In the genomic region with DNA sequence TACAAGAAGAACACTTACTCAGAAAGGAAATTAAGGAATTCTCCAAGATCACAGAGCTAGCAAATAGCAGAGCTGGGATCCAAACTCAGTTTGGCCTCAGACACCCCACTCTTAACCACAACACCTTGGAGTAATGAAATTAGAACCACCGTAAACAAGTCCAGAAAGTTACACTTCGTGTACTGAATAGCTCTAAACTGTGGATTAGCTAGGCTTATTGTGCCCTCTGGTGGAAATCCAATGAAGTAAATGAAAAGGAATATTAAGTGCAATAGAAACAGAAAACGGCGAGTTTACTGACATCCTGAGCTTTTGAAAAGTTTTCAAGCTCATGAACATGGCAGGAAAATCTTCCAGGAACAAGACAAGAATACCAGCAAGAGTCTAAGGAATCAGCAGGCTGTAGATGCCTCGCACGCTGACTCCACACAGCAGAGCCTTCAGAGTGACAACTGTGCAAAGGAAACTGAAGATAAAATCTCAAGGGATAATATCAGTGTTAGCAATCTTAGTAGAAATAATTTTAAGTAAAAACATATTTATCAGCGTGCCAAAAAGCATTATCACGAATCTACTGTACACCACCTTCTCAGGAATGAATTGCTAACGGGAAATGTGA, we compare ENCODE assay signal across 1 cellular context.
TF ChIP-seq lines count a peak whose summit lies in the region.

No MANE protein-coding gene starts in this region.

TF ChIP-seq in GM23338, 12 proteins besides CTCF, POLR2A, EP300 and RAD21:
- TF ChIP-seq, protein P1, sequence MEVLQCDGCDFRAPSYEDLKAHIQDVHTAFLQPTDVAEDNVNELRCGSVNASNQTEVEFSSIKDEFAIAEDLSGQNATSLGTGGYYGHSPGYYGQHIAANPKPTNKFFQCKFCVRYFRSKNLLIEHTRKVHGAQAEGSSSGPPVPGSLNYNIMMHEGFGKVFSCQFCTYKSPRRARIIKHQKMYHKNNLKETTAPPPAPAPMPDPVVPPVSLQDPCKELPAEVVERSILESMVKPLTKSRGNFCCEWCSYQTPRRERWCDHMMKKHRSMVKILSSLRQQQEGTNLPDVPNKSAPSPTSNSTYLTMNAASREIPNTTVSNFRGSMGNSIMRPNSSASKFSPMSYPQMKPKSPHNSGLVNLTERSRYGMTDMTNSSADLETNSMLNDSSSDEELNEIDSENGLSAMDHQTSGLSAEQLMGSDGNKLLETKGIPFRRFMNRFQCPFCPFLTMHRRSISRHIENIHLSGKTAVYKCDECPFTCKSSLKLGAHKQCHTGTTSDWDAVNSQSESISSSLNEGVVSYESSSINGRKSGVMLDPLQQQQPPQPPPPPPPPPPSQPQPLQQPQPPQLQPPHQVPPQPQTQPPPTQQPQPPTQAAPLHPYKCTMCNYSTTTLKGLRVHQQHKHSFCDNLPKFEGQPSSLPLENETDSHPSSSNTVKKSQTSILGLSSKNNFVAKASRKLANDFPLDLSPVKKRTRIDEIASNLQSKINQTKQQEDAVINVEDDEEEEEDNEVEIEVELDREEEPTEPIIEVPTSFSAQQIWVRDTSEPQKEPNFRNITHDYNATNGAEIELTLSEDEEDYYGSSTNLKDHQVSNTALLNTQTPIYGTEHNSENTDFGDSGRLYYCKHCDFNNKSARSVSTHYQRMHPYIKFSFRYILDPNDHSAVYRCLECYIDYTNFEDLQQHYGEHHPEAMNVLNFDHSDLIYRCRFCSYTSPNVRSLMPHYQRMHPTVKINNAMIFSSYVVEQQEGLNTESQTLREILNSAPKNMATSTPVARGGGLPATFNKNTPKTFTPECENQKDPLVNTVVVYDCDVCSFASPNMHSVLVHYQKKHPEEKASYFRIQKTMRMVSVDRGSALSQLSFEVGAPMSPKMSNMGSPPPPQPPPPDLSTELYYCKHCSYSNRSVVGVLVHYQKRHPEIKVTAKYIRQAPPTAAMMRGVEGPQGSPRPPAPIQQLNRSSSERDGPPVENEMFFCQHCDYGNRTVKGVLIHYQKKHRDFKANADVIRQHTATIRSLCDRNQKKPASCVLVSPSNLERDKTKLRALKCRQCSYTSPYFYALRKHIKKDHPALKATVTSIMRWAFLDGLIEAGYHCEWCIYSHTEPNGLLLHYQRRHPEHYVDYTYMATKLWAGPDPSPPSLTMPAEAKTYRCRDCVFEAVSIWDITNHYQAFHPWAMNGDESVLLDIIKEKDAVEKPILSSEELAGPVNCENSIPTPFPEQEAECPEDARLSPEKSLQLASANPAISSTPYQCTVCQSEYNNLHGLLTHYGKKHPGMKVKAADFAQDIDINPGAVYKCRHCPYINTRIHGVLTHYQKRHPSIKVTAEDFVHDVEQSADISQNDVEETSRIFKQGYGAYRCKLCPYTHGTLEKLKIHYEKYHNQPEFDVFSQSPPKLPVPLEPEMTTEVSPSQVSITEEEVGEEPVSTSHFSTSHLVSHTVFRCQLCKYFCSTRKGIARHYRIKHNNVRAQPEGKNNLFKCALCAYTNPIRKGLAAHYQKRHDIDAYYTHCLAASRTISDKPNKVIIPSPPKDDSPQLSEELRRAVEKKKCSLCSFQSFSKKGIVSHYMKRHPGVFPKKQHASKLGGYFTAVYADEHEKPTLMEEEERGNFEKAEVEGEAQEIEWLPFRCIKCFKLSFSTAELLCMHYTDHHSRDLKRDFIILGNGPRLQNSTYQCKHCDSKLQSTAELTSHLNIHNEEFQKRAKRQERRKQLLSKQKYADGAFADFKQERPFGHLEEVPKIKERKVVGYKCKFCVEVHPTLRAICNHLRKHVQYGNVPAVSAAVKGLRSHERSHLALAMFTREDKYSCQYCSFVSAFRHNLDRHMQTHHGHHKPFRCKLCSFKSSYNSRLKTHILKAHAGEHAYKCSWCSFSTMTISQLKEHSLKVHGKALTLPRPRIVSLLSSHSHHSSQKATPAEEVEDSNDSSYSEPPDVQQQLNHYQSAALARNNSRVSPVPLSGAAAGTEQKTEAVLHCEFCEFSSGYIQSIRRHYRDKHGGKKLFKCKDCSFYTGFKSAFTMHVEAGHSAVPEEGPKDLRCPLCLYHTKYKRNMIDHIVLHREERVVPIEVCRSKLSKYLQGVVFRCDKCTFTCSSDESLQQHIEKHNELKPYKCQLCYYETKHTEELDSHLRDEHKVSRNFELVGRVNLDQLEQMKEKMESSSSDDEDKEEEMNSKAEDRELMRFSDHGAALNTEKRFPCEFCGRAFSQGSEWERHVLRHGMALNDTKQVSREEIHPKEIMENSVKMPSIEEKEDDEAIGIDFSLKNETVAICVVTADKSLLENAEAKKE (CRISPR knock-in tag; IDR thresholded peaks at IDR 0.05) = no peak
- TF ChIP-seq, protein P2, sequence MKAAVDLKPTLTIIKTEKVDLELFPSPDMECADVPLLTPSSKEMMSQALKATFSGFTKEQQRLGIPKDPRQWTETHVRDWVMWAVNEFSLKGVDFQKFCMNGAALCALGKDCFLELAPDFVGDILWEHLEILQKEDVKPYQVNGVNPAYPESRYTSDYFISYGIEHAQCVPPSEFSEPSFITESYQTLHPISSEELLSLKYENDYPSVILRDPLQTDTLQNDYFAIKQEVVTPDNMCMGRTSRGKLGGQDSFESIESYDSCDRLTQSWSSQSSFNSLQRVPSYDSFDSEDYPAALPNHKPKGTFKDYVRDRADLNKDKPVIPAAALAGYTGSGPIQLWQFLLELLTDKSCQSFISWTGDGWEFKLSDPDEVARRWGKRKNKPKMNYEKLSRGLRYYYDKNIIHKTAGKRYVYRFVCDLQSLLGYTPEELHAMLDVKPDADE (IDR thresholded peaks at IDR 0.05) = no peak
